ENCODE assay signal across 17 cellular contexts in genomic region chr3:72678892-72679291, GRCh38.
DNase-seq lines count a peak whose midpoint lies in the region; ATAC-seq, FAIRE-seq and TF ChIP-seq lines count a peak whose summit lies in the region.
"Had no signal": no experiment of that assay in that cellular context is flagged by ENCODE, and none has a peak within 500 bp of the region (broad histone marks: within the 10 kb centered on the region; RNA-seq: fewer than 3 reads in every experiment).

No MANE protein-coding gene starts in this region.

- H2BK120ac ChIP-seq in IMR-90 (ENCODE audit: low read depth, low read length): no peak overlapping the region

- POLR2A ChIA-PET in IMR-90 (lab: Charles Lee; ENCODE audit: unreplicated experiment): no interaction called here
- POLR2A ChIA-PET in HEK293T (lab: Yijun Ruan, JAX): no interaction called here

- no peak for TF ChIP-seq RAD21 in IMR-90 (IDR thresholded peaks at IDR 0.05; ENCODE audit: low read length)

- no peak overlapping the region for H3K23ac ChIP-seq in IMR-90 (ENCODE audit: low read depth, low read length)

- no CpG with 5 or more reads among the region's 6 CpGs for WGBS in IMR-90 (ENCODE audit: extremely low coverage in 2 of 2, insufficient read length in 1 of 2), 2 experiments

- no peak for TF ChIP-seq POLR2A in IMR-90 (IDR thresholded peaks at IDR 0.05; ENCODE audit: low read depth, low read length)

- no peak overlapping the region for H2AK9ac ChIP-seq in IMR-90 (replicated peaks; ENCODE audit: low read depth, low read length, poor library complexity)

- H3K79me1 ChIP-seq in IMR-90 (ENCODE audit: low read depth in 1 of 2, low read length in 2 of 2): no peaks in the 10 kb centered on the region

- H3K36me3 ChIP-seq in IMR-90 (ENCODE audit: control insufficient read depth, insufficient read depth, low read length): no peaks in the 10 kb centered on the region
- no peaks in the 10 kb centered on the region for H3K36me3 ChIP-seq in bronchial epithelial cell (ENCODE audit: control insufficient read depth, insufficient read depth, low read length)
- H3K36me3 ChIP-seq: BE2C, colonic mucosa, esophagus muscularis mucosa, heart left ventricle had no signal

- no peak for FAIRE-seq in bronchial epithelial cell (lab: Jason Lieb, UNC)

- in situ Hi-C loops in IMR-90 (cut with MboI; ENCODE audit: low sequenced_read_pairs): no loop called here

- no peak overlapping the region for H3K4me3 Mint-ChIP-seq in nephron progenitor cell

- peaks cover 4% of the 10 kb centered on the region for H3K36me3 Mint-ChIP-seq in nephron progenitor cell (ENCODE audit: low read depth)

- H3K9me3 Mint-ChIP-seq in nephron progenitor cell: peaks cover 14% of the 10 kb centered on the region

- H3K27ac Mint-ChIP-seq in nephron progenitor cell: peak overlapping the region; percentile 63

- CTCF ChIA-PET in IMR-90 (lab: Yijun Ruan, JAX): no interaction called here
- CTCF ChIA-PET in HEK293T (lab: Yijun Ruan, JAX): no interaction called here

- no peak overlapping the region for H3K14ac ChIP-seq in IMR-90 (replicated peaks; ENCODE audit: low read depth, low read length)

- no peak overlapping the region for H4K8ac ChIP-seq in IMR-90 (ENCODE audit: low read depth in 2 of 2, low read length in 2 of 2)

- H4K5ac ChIP-seq in IMR-90 (ENCODE audit: low read depth, low read length): no peak overlapping the region

- 0 out of 2 replicates have a peak, but pooled peaks cover 2% of the 10 kb centered on the region for H3K9me3 ChIP-seq in IMR-90 (ENCODE audit: control insufficient read depth, insufficient read depth, low read length)
- H3K9me3 ChIP-seq: BE2C, colonic mucosa, SK-N-SH, testis had no signal

- intact Hi-C loops in IMR-90 (cut with micrococcal nuclease): no loop called here

- H2BK5ac ChIP-seq in IMR-90 (ENCODE audit: low read depth, low read length, poor library complexity, severe bottlenecking): no peak overlapping the region

- no peak overlapping the region for H2AK5ac ChIP-seq in IMR-90 (ENCODE audit: low read depth, low read length)

- H3K27me3 ChIP-seq in IMR-90 (ENCODE audit: control insufficient read depth, insufficient read depth, low read length) (peaks cover 9% of the 10 kb centered on the region), bronchial epithelial cell (ENCODE audit: control insufficient read depth, insufficient read depth, low read length) (no peaks in the 10 kb centered on the region)
- H3K27me3 ChIP-seq: BE2C, colonic mucosa, esophagus muscularis mucosa, heart left ventricle, testis had no signal

- BruUV-seq in IMR-90 (replicated peaks; lab: Mats Ljungman, UMichigan): no TSS peak

- DNase-seq in EL (peak; percentile 22), IMR-90 (no peak), bronchial epithelial cell (ENCODE audit: low read depth) (peak; percentile 79), nephron progenitor cell (no peak), HEK293T (ENCODE audit: extremely low spot score) (no peak), CD1c-positive myeloid dendritic cell (ENCODE audit: extremely low spot score) (no peak), cerebellar nuclear complex (lab: John Stamatoyannopoulos, UW) (no peak)
- DNase-seq: BE2C; colonic mucosa; heart left ventricle; NCI-H1105 treated with DMSO at 0.1 percent for 48 hours; posterior cingulate gyrus; SK-N-SH; stimulated activated CD4-positive, alpha-beta T cell treated with anti-CD3 and anti-CD28 coated beads, Interleukin-15, amount 100 ng/mL, for 24 hours; testis had no signal

- no peaks in the 10 kb centered on the region for H3K9me1 ChIP-seq in IMR-90 (ENCODE audit: insufficient read depth, low read length)

- no peak overlapping the region for H3K4me3 ChIP-seq in IMR-90 (ENCODE audit: insufficient read depth, low read depth, low read length)
- no peak overlapping the region for H3K4me3 ChIP-seq in bronchial epithelial cell (ENCODE audit: low read depth, low read length)
- H3K4me3 ChIP-seq: colonic mucosa, esophagus muscularis mucosa, heart left ventricle, testis had no signal

- no peak overlapping the region for H3K56ac ChIP-seq in IMR-90 (ENCODE audit: extremely low read depth, insufficient read depth, low read length)

- no peak overlapping the region for H2BK20ac ChIP-seq in IMR-90 (ENCODE audit: low read depth, low read length)

- no peaks in the 10 kb centered on the region for H4K20me1 ChIP-seq in IMR-90 (ENCODE audit: insufficient read depth, low read length)

- H3K4me1 ChIP-seq in IMR-90 (ENCODE audit: control insufficient read depth, insufficient read depth, low read length): no peaks in the 10 kb centered on the region
- H3K4me1 ChIP-seq: BE2C, colonic mucosa, heart left ventricle, testis had no signal

- dilution Hi-C loops in IMR-90 (cut with HindIII; ENCODE audit: low sequenced_read_pairs, unreplicated experiment): no loop called here

- H4K91ac ChIP-seq in IMR-90 (ENCODE audit: insufficient read depth, low read depth, low read length): no peak overlapping the region

- H3K18ac ChIP-seq in IMR-90 (ENCODE audit: low read depth, low read length): no peak overlapping the region

- no peak overlapping the region for H3K9ac ChIP-seq in IMR-90 (ENCODE audit: low read depth, low read length)
- H3K9ac ChIP-seq: SK-N-SH had no signal

- peaks cover 8% of the 10 kb centered on the region for H3K27me3 Mint-ChIP-seq in nephron progenitor cell (ENCODE audit: low read depth, poor library complexity)

- TF ChIP-seq CTCF in IMR-90 (conservative IDR thresholded peaks at IDR 0.05; ENCODE audit: low read depth, low read length): no peak
- no peak for TF ChIP-seq CTCF in bronchial epithelial cell (IDR thresholded peaks at IDR 0.05; ENCODE audit: insufficient read depth, low read length, severe bottlenecking)
- TF ChIP-seq CTCF in nephron progenitor cell (IDR thresholded peaks at IDR 0.05): no peak

- no peak overlapping the region for H2BK15ac ChIP-seq in IMR-90 (ENCODE audit: low read depth, low read length)

- no peak for ATAC-seq in IMR-90 (ENCODE audit: low read depth)
- ATAC-seq in HG02840 (IDR thresholded peaks at IDR 0.05; ENCODE audit: low FRiP score, unreplicated experiment): no peak
- ATAC-seq: heart left ventricle had no signal

- H3K27ac ChIP-seq in IMR-90 (ENCODE audit: insufficient read depth, low read length): no peak overlapping the region
- H3K27ac ChIP-seq: colonic mucosa, esophagus muscularis mucosa, heart left ventricle, testis had no signal

- H3K4me2 ChIP-seq in IMR-90 (ENCODE audit: low read depth, low read length): no peak overlapping the region
- H3K4me2 ChIP-seq: SK-N-SH had no signal

- no peak overlapping the region for H3K4ac ChIP-seq in IMR-90 (ENCODE audit: low read depth, low read length)

- H3K4me1 Mint-ChIP-seq in nephron progenitor cell: peaks cover 49% of the 10 kb centered on the region

- H2AFZ ChIP-seq in IMR-90 (replicated peaks; ENCODE audit: low read length, poor library complexity): no peak overlapping the region

TF ChIP-seq in IMR-90, 13 proteins besides CTCF, POLR2A, EP300 and RAD21:
- TF ChIP-seq CEBPB (IDR thresholded peaks at IDR 0.05; ENCODE audit: low read depth, low read length) (no peak), MXI1 (IDR thresholded peaks at IDR 0.05; ENCODE audit: borderline replicate concordance, low read depth, low read length) (no peak), BHLHE40 (IDR thresholded peaks at IDR 0.05; ENCODE audit: low read depth, low read length) (no peak), MAFK (IDR thresholded peaks at IDR 0.05; ENCODE audit: low read depth, low read length) (peak; percentile 74)

TF ChIP-seq in HEK293T, 16 proteins besides CTCF, POLR2A, EP300 and RAD21:
- TF ChIP-seq ZNF384 (IDR thresholded peaks at IDR 0.05) (no peak), FOXK2 (IDR thresholded peaks at IDR 0.05) (no peak), FOXA1 (IDR thresholded peaks at IDR 0.05) (no peak), LEF1 (IDR thresholded peaks at IDR 0.05; ENCODE audit: borderline replicate concordance) (no peak), TARDBP (IDR thresholded peaks at IDR 0.05) (no peak), SP1 (IDR thresholded peaks at IDR 0.05) (no peak), HDGF (IDR thresholded peaks at IDR 0.05; ENCODE audit: borderline replicate concordance) (no peak), NFRKB (IDR thresholded peaks at IDR 0.05) (no peak), BHLHE40 (IDR thresholded peaks at IDR 0.05; ENCODE audit: borderline replicate concordance) (no peak), FOXM1 (IDR thresholded peaks at IDR 0.05; ENCODE audit: borderline replicate concordance) (no peak), CTBP1 (IDR thresholded peaks at IDR 0.05; ENCODE audit: borderline replicate concordance) (no peak), PKNOX1 (IDR thresholded peaks at IDR 0.05) (no peak), SUZ12 (IDR thresholded peaks at IDR 0.05) (no peak), ELF4 (IDR thresholded peaks at IDR 0.05) (no peak)

Comparison
In these comparisons a context has a peak if more than half of its experiments do, and no peak if none do; other contexts are left out.
1. DNase-seq: peak in EL (single experiment) and bronchial epithelial cell (single experiment); none in IMR-90 (single experiment), nephron progenitor cell (single experiment), HEK293T (single experiment), CD1c-positive myeloid dendritic cell (single experiment) and cerebellar nuclear complex (0 of 2).